In the genomic region with DNA sequence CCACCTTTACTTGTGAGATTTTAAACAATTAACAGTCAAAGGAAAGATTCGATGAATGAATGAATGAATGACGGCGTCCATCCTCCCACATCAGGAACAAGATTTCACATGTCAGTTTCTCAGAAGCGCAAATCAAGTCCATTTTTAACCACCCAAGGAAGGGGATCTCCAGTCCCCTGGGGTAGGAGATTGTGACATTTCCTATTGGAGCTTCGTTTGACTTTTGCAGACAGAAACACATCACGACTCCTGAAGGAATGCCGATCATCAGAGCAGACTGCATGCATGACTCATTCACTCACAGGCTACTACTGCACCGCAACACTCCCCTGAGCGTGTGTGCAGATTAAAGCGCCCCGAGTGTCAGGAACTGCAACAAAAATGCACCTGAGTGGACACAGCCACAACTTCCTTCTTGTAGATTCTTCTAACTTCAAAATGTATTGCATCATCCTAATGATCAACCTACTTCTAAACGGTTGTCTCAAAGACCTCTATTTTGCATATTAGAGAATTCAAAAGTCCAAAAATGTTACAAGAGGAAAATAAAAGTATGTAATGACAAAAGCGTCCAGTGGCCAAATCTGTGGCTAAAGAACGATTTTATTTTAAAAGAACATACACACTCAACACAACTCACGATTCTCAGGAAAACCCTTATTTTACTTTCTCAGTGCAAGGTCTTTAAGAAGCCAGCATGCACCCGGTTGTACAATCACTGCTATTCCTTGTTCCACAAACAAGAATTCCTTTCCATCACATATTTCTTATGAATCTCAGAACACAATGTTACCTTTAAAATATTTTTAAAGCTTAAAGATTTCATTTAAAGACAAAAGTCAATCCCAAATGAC, we compare ENCODE assay signal across 8 cellular contexts.
A peak's percentile ranks its signal among the peaks of the same experiment; 100 is the strongest.
DNase-seq lines count a peak whose midpoint lies in the region; ATAC-seq lines count a peak whose summit lies in the region.

No MANE protein-coding gene starts in this region.

- ATAC-seq in GM21367 (IDR thresholded peaks at IDR 0.05; ENCODE audit: unreplicated experiment), result no peak

- DNase-seq in GM04504 (ENCODE audit: low read depth), result peak; percentile 35
- peak; percentile 54 for DNase-seq in H4 (ENCODE audit: low spot score)
- peak; percentile 55 to 85 for DNase-seq in NOMO-1 (lab: John Stamatoyannopoulos, UW; ENCODE audit: unreplicated experiment in 2 of 2)
- DNase-seq in activated T-helper 9 cell treated with anti-CD3 and anti-CD28 coated beads, Interleukin-2, amount 50 U/mL, for 16 hours (ENCODE audit: low read depth), result peak; percentile 54
- DNase-seq in germinal center (ENCODE audit: low spot score), result peak; percentile 68
- peak; percentile 64 for DNase-seq in stimulated activated CD8-positive, alpha-beta memory T cell treated with anti-CD3 and anti-CD28 coated beads, Interleukin-4, amount 100 ng/mL, for 48 hours
- no peak for DNase-seq in NCI-H1105 treated with DMSO at 0.1 percent for 48 hours (lab: John Stamatoyannopoulos, UW)
